26 cellular contexts compared by ENCODE assay signal in genomic region chr17:48278755-48279491, GRCh38.
"Had no signal": no experiment of that assay in that cellular context is flagged by ENCODE, and none has a peak within 500 bp of the region (broad histone marks: within the 10 kb centered on the region; RNA-seq: fewer than 3 reads in every experiment).

No MANE protein-coding gene starts in this region.

- H3K36me3 ChIP-seq: adrenal gland, gastrocnemius medialis, right atrium auricular region, spleen, tibial nerve had no signal

- FAIRE-seq: keratinocyte had no signal

- ATAC-seq: activated CD8-positive, alpha-beta memory T cell treated with anti-CD3 and anti-CD28 coated beads, Interleukin-2, amount 10 ng/mL, durations not matched to agents 7 days and 5 days; activated naive CD4-positive, alpha-beta T cell treated with anti-CD3 and anti-CD28 coated beads, Interleukin-2, amount 50 U/mL, for 72 hours; body of pancreas; effector memory CD8-positive, alpha-beta T cell; gastrocnemius medialis; WTC11 had no signal

- H3K27ac Mint-ChIP-seq: activated CD4-positive, alpha-beta memory T cell treated with anti-CD3 and anti-CD28 coated beads, Interleukin-2, amount 10 ng/mL, durations not matched to agents 7 days and 5 days; activated CD4-positive, alpha-beta T cell treated with anti-CD3 and anti-CD28 coated beads, Interleukin-2, amount 10 ng/mL, durations not matched to agents 7 days and 5 days; activated CD8-positive, alpha-beta memory T cell treated with anti-CD3 and anti-CD28 coated beads, Interleukin-2, amount 10 ng/mL, durations not matched to agents 7 days and 5 days; nephron progenitor cell; WTC11 had no signal

- H3K4me1 ChIP-seq: body of pancreas, parathyroid adenoma, right atrium auricular region, spleen, tibial nerve had no signal

- H3K27me3 ChIP-seq: adrenal gland, body of pancreas, gastrocnemius medialis, right atrium auricular region had no signal

- H3K9me3 Mint-ChIP-seq: activated CD4-positive, alpha-beta memory T cell treated with anti-CD3 and anti-CD28 coated beads, Interleukin-2, amount 10 ng/mL, durations not matched to agents 7 days and 5 days; activated CD4-positive, alpha-beta T cell treated with anti-CD3 and anti-CD28 coated beads, Interleukin-2, amount 10 ng/mL, durations not matched to agents 7 days and 5 days; activated naive CD4-positive, alpha-beta T cell treated with anti-CD3 and anti-CD28 coated beads, Interleukin-2, amount 50 U/mL, for 72 hours; effector memory CD8-positive, alpha-beta T cell; nephron progenitor cell; WTC11 had no signal

- H3K27ac ChIP-seq: adrenal gland, body of pancreas, gastrocnemius medialis, parathyroid adenoma, right atrium auricular region, spleen, tibial nerve had no signal

- H3K4me3 ChIP-seq: adrenal gland, body of pancreas, gastrocnemius medialis, right atrium auricular region, spleen, tibial nerve had no signal

- H3K4me3 Mint-ChIP-seq: activated CD4-positive, alpha-beta memory T cell treated with anti-CD3 and anti-CD28 coated beads, Interleukin-2, amount 10 ng/mL, durations not matched to agents 7 days and 5 days; activated CD4-positive, alpha-beta T cell treated with anti-CD3 and anti-CD28 coated beads, Interleukin-2, amount 10 ng/mL, durations not matched to agents 7 days and 5 days; activated CD8-positive, alpha-beta memory T cell treated with anti-CD3 and anti-CD28 coated beads, Interleukin-2, amount 10 ng/mL, durations not matched to agents 7 days and 5 days; effector memory CD8-positive, alpha-beta T cell; nephron progenitor cell; WTC11 had no signal

- H3K36me3 Mint-ChIP-seq: activated naive CD4-positive, alpha-beta T cell treated with anti-CD3 and anti-CD28 coated beads, Interleukin-2, amount 50 U/mL, for 72 hours; WTC11 had no signal

- H3K9ac ChIP-seq: parathyroid adenoma had no signal

- DNase-seq: activated CD4-positive, alpha-beta memory T cell treated with anti-CD3 and anti-CD28 coated beads, Interleukin-2, amount 10 ng/mL, durations not matched to agents 7 days and 5 days; activated CD4-positive, alpha-beta T cell treated with anti-CD3 and anti-CD28 coated beads for 1 hour; activated CD4-positive, alpha-beta T cell treated with anti-CD3 and anti-CD28 coated beads, Interleukin-2, amount 10 ng/mL, durations not matched to agents 7 days and 5 days; activated CD8-positive, alpha-beta memory T cell treated with anti-CD3 and anti-CD28 coated beads, Interleukin-2, amount 10 ng/mL, durations not matched to agents 7 days and 5 days; activated naive CD4-positive, alpha-beta T cell; activated T-cell treated with anti-CD3 and anti-CD28 coated beads, Interleukin-2, amount 50 U/mL, for 48 hours; adrenal gland; aorta; body of pancreas; cerebellar nuclear complex; cortex of kidney; effector memory CD8-positive, alpha-beta T cell; erythroblast; gastrocnemius medialis; glutamatergic neuron; midbrain; nephron progenitor cell; spleen; stimulated activated naive CD4-positive, alpha-beta T cell treated with Interleukin-2 at 50 U/mL for 16 hours; T-helper 2 cell had no signal

- H3K27me3 Mint-ChIP-seq: activated CD4-positive, alpha-beta memory T cell treated with anti-CD3 and anti-CD28 coated beads, Interleukin-2, amount 10 ng/mL, durations not matched to agents 7 days and 5 days; activated CD4-positive, alpha-beta T cell treated with anti-CD3 and anti-CD28 coated beads, Interleukin-2, amount 10 ng/mL, durations not matched to agents 7 days and 5 days; activated CD8-positive, alpha-beta memory T cell treated with anti-CD3 and anti-CD28 coated beads, Interleukin-2, amount 10 ng/mL, durations not matched to agents 7 days and 5 days; effector memory CD8-positive, alpha-beta T cell had no signal

- H3K79me2 ChIP-seq: parathyroid adenoma had no signal

- H2AFZ ChIP-seq: parathyroid adenoma had no signal

- H3K4me1 Mint-ChIP-seq: WTC11 had no signal

- H3K9me3 ChIP-seq: adrenal gland, body of pancreas, gastrocnemius medialis, right atrium auricular region, spleen, tibial nerve had no signal
